ENCODE assay signal across 17 cellular contexts in genomic region chr17:82846061-82846691, GRCh38. TPM values are rescaled to one million over a fixed set of nuclear protein-coding genes. Genes with fewer than 3 reads are reported as not detected.
DNase-seq lines count a peak whose midpoint lies in the region; ATAC-seq and TF ChIP-seq lines count a peak whose summit lies in the region.
"Had no signal": no experiment of that assay in that cellular context is flagged by ENCODE, and none has a peak within 500 bp of the region (broad histone marks: within the 10 kb centered on the region; RNA-seq: fewer than 3 reads in every experiment).

No MANE protein-coding gene starts in this region.

- H3K27me3 ChIP-seq in right cardiac atrium (ENCODE audit: control insufficient read depth, insufficient read depth) (no peaks in the 10 kb centered on the region), rectal smooth muscle tissue (ENCODE audit: control insufficient read depth, insufficient read depth, low read length) (no peaks in the 10 kb centered on the region)
- H3K27me3 ChIP-seq: colonic mucosa had no signal

- H3K4me3 ChIP-seq in choroid plexus epithelial cell (ENCODE audit: low read depth, low read length) (peak overlapping the region; percentile 63), right cardiac atrium (ENCODE audit: low read length) (no peak overlapping the region), rectal smooth muscle tissue (ENCODE audit: low read length) (peak overlapping the region; percentile 6)
- H3K4me3 ChIP-seq: A549, colonic mucosa had no signal

- H3K27ac ChIP-seq in right cardiac atrium (ENCODE audit: low read length): peak overlapping the region; percentile 54
- no peak overlapping the region for H3K27ac ChIP-seq in rectal smooth muscle tissue (ENCODE audit: low read depth, low read length)
- H3K27ac ChIP-seq: A549, colonic mucosa had no signal

- peaks cover 2% of the 10 kb centered on the region for H3K4me1 ChIP-seq in right cardiac atrium (ENCODE audit: control insufficient read depth, insufficient read depth, low read length)
- H3K4me1 ChIP-seq in rectal smooth muscle tissue (ENCODE audit: control insufficient read depth, insufficient read depth, low read length): no peaks in the 10 kb centered on the region
- H3K4me1 ChIP-seq: A549, colonic mucosa had no signal

- peak; percentile 29 for DNase-seq in Ammon's horn (ENCODE audit: low spot score)
- DNase-seq in choroid plexus epithelial cell (ENCODE audit: low read depth): no peak
- peak in 2 of 3 donors; percentile 55 to 69 for DNase-seq in right cardiac atrium
- DNase-seq in SK-N-DZ (ENCODE audit: low spot score): no peak
- DNase-seq: activated CD4-positive, alpha-beta T cell treated with anti-CD3 and anti-CD28 coated beads, Interleukin-2, amount 50 U/mL, for 4 hours; activated T-cell treated with anti-CD3 and anti-CD28 coated beads, Interleukin-2, amount 50 U/mL, for 4 hours; CD8-positive, alpha-beta T cell; colonic mucosa; GF-D8; NCI-H345 had no signal

- ATAC-seq in right cardiac atrium: peak; percentile 54 to 65
- ATAC-seq in HG02759 (IDR thresholded peaks at IDR 0.05; ENCODE audit: unreplicated experiment): no peak
- ATAC-seq in GM18867 (IDR thresholded peaks at IDR 0.05; ENCODE audit: unreplicated experiment): no peak
- no peak for ATAC-seq in HG03039 (IDR thresholded peaks at IDR 0.05; ENCODE audit: unreplicated experiment)
- ATAC-seq: activated T-cell treated with anti-CD3 and anti-CD28 coated beads, Interleukin-2, amount 50 U/mL, for 4 hours; CD8-positive, alpha-beta T cell had no signal

- no peak overlapping the region for H3K9ac ChIP-seq in rectal smooth muscle tissue (ENCODE audit: low read length)

- TF ChIP-seq CTCF in choroid plexus epithelial cell (conservative IDR thresholded peaks at IDR 0.05; ENCODE audit: low read depth, low read length): no peak

- WGBS in right cardiac atrium: 68% methylated on average over 25 of the region's 25 CpGs

- no peaks in the 10 kb centered on the region for H3K9me3 ChIP-seq in right cardiac atrium (ENCODE audit: control insufficient read depth, low read length)
- H3K9me3 ChIP-seq: A549, colonic mucosa had no signal

- intact Hi-C loops in right cardiac atrium (cut with DNase I): no loop called here

- no peaks in the 10 kb centered on the region for H3K36me3 ChIP-seq in rectal smooth muscle tissue (ENCODE audit: control insufficient read depth, insufficient read depth, low read length)
- H3K36me3 ChIP-seq: colonic mucosa had no signal

RNA-seq across cellular contexts. Expression of gene ZNF750, which starts 6.4 kb away (rescaled TPM):
- not detected for total RNA-seq in right cardiac atrium
- polyA plus RNA-seq in right cardiac atrium: 0.07 TPM
- polyA plus RNA-seq in SK-N-DZ (2014; cell fraction: cytosol; rRNA removed): not detected in 2 replicates
- polyA plus RNA-seq in SK-N-DZ (2014; cell fraction: nucleus; rRNA removed): not detected in 2 replicates
- total RNA-seq: activated T-cell treated with anti-CD3 and anti-CD28 coated beads, Interleukin-2, amount 50 U/mL, for 4 hours; CD8-positive, alpha-beta T cell; colonic mucosa; neural crest cell; SK-MEL-5 had no signal
- polyA plus RNA-seq: A549 had no signal

Comparison
In these comparisons a context has a peak if more than half of its experiments do, and no peak if none do; other contexts are left out.
1. DNase-seq: peak in Ammon's horn (single experiment) and right cardiac atrium (2 of 3); none in choroid plexus epithelial cell (single experiment) and SK-N-DZ (single experiment).
2. ATAC-seq: peak in right cardiac atrium (2 of 2); none in HG02759 (single experiment), GM18867 (single experiment) and HG03039 (single experiment).